ENCODE assay signal across 1 cellular context in genomic region chr17:1699891-1700290, GRCh38. TPM values are rescaled to one million over a fixed set of nuclear protein-coding genes. Genes with fewer than 3 reads are reported as not detected.
"Had no signal": no experiment of that assay in that cellular context is flagged by ENCODE, and none has a peak within 500 bp of the region (broad histone marks: within the 10 kb centered on the region; RNA-seq: fewer than 3 reads in every experiment).

No MANE protein-coding gene starts in this region.

RNA-seq across cellular contexts. Expression of gene SERPINF2, which starts 42.8 kb away (rescaled TPM):
- total RNA-seq: temporal lobe had no signal
